10 cellular contexts compared by ENCODE assay signal in genomic region chrX:72169008-72169728, GRCh38. TPM values are rescaled to one million over a fixed set of nuclear protein-coding genes. Genes with fewer than 3 reads are reported as not detected.
DNase-seq lines count a peak whose midpoint lies in the region; ATAC-seq and TF ChIP-seq lines count a peak whose summit lies in the region.
"Had no signal": no experiment of that assay in that cellular context is flagged by ENCODE, and none has a peak within 500 bp of the region (broad histone marks: within the 10 kb centered on the region; RNA-seq: fewer than 3 reads in every experiment).

No MANE protein-coding gene starts in this region.

- TF ChIP-seq CTCF in ascending aorta (IDR thresholded peaks at IDR 0.05) = no peak

- H3K27me3 Mint-ChIP-seq in CD4-positive, CD25-positive, alpha-beta regulatory T cell = peaks cover 11% of the 10 kb centered on the region
- no peaks in the 10 kb centered on the region for H3K27me3 Mint-ChIP-seq in activated naive CD4-positive, alpha-beta T cell treated with anti-CD3 and anti-CD28 coated beads for 36 hours (ENCODE audit: low read depth)
- H3K27me3 Mint-ChIP-seq in memory B cell = no peaks in the 10 kb centered on the region

- peak overlapping the region; percentile 90 to 96 (median 94) for H3K27ac Mint-ChIP-seq in CD4-positive, CD25-positive, alpha-beta regulatory T cell
- H3K27ac Mint-ChIP-seq in activated naive CD4-positive, alpha-beta T cell treated with anti-CD3 and anti-CD28 coated beads for 36 hours = peak overlapping the region; percentile 79
- no peak overlapping the region for H3K27ac Mint-ChIP-seq in memory B cell

- CTCF ChIA-PET in activated naive CD4-positive, alpha-beta T cell treated with anti-CD3 and anti-CD28 coated beads for 36 hours (lab: Charles Lee) = no interaction called here

- H3K27me3 ChIP-seq in CD4-positive, CD25-positive, alpha-beta regulatory T cell (ENCODE audit: control insufficient read depth, insufficient read depth, low read length) = no peaks in the 10 kb centered on the region
- H3K27me3 ChIP-seq in ascending aorta = no peaks in the 10 kb centered on the region

- peak; percentile 25 to 84 (median 72) for DNase-seq in CD4-positive, CD25-positive, alpha-beta regulatory T cell
- DNase-seq in RPMI7951 (ENCODE audit: low read depth) = peak; percentile 79
- peak; percentile 30 for DNase-seq in activated naive CD4-positive, alpha-beta T cell treated with anti-CD3 and anti-CD28 coated beads for 36 hours
- DNase-seq in memory B cell (ENCODE audit: low spot score in 2 of 2) = no peak
- DNase-seq in RKO (ENCODE audit: low spot score) = no peak
- no peak for DNase-seq in ascending aorta (ENCODE audit: low spot score in 2 of 2)
- DNase-seq: DMS53, NCI-H82 had no signal

- ATAC-seq in CD4-positive, CD25-positive, alpha-beta regulatory T cell (ENCODE audit: low read depth in 2 of 2) = peak; percentile 82 to 84
- ATAC-seq in memory B cell (ENCODE audit: low read depth) = peak; percentile 39
- no peak for ATAC-seq in HG03457 (IDR thresholded peaks at IDR 0.05; ENCODE audit: unreplicated experiment)
- ATAC-seq in GM18861 (IDR thresholded peaks at IDR 0.05; ENCODE audit: unreplicated experiment) = no peak

- H3K4me1 Mint-ChIP-seq in CD4-positive, CD25-positive, alpha-beta regulatory T cell = peaks cover 0 to 8% (median 5%) of the 10 kb centered on the region in 4 donors
- H3K4me1 Mint-ChIP-seq in activated naive CD4-positive, alpha-beta T cell treated with anti-CD3 and anti-CD28 coated beads for 36 hours (ENCODE audit: low read depth) = peaks cover 3% of the 10 kb centered on the region
- H3K4me1 Mint-ChIP-seq in memory B cell = no peaks in the 10 kb centered on the region

- no peaks in the 10 kb centered on the region for H3K36me3 ChIP-seq in CD4-positive, CD25-positive, alpha-beta regulatory T cell (ENCODE audit: control insufficient read depth, insufficient read depth, low read length)
- no peaks in the 10 kb centered on the region for H3K36me3 ChIP-seq in ascending aorta

- no peaks in the 10 kb centered on the region for H3K36me3 Mint-ChIP-seq in CD4-positive, CD25-positive, alpha-beta regulatory T cell
- no peaks in the 10 kb centered on the region for H3K36me3 Mint-ChIP-seq in activated naive CD4-positive, alpha-beta T cell treated with anti-CD3 and anti-CD28 coated beads for 36 hours (ENCODE audit: low read depth)
- H3K36me3 Mint-ChIP-seq in memory B cell = no peaks in the 10 kb centered on the region

- H3K4me3 ChIP-seq in CD4-positive, CD25-positive, alpha-beta regulatory T cell (ENCODE audit: low read depth, low read length) = peak overlapping the region; percentile 82
- H3K4me3 ChIP-seq in ascending aorta = no peak overlapping the region

- H3K27ac ChIP-seq in CD4-positive, CD25-positive, alpha-beta regulatory T cell (ENCODE audit: insufficient read depth, low read length, poor library complexity, severe bottlenecking) = peak overlapping the region; percentile 81
- no peak overlapping the region for H3K27ac ChIP-seq in ascending aorta

- no peaks in the 10 kb centered on the region for H3K9me3 ChIP-seq in CD4-positive, CD25-positive, alpha-beta regulatory T cell (ENCODE audit: control insufficient read depth in 2 of 2, low read length in 2 of 2)
- H3K9me3 ChIP-seq in ascending aorta = no peaks in the 10 kb centered on the region

- peak overlapping the region; percentile 84 to 94 (median 86) for H3K4me3 Mint-ChIP-seq in CD4-positive, CD25-positive, alpha-beta regulatory T cell
- peak overlapping the region; percentile 65 for H3K4me3 Mint-ChIP-seq in activated naive CD4-positive, alpha-beta T cell treated with anti-CD3 and anti-CD28 coated beads for 36 hours
- H3K4me3 Mint-ChIP-seq in memory B cell = peak overlapping the region; percentile 41

- H3K4me1 ChIP-seq in CD4-positive, CD25-positive, alpha-beta regulatory T cell (ENCODE audit: control insufficient read depth, insufficient read depth, low read length, poor library complexity, severe bottlenecking) = no peaks in the 10 kb centered on the region
- H3K4me1 ChIP-seq in ascending aorta = no peaks in the 10 kb centered on the region

- no peaks in the 10 kb centered on the region for H3K9me3 Mint-ChIP-seq in CD4-positive, CD25-positive, alpha-beta regulatory T cell
- H3K9me3 Mint-ChIP-seq in activated naive CD4-positive, alpha-beta T cell treated with anti-CD3 and anti-CD28 coated beads for 36 hours = no peaks in the 10 kb centered on the region
- H3K9me3 Mint-ChIP-seq in memory B cell = no peaks in the 10 kb centered on the region

- intact Hi-C loops in activated naive CD4-positive, alpha-beta T cell treated with anti-CD3 and anti-CD28 coated beads for 36 hours (cut with micrococcal nuclease) = loop anchor here (1.0 kb wide), 1 partner anchor 12 kb away; the partner anchor contains the start of gene PIN4
- intact Hi-C loops in ascending aorta (cut with DNase I) = no loop called here

RNA-seq across cellular contexts. Expression of gene PIN4, which starts 12.4 kb away (rescaled TPM):
- total RNA-seq in CD4-positive, CD25-positive, alpha-beta regulatory T cell = 2.6 TPM
- 10 to 100 TPM; 26.6 to 36.5 (median 31.3) TPM for polyA plus RNA-seq in CD4-positive, CD25-positive, alpha-beta regulatory T cell
- total RNA-seq in RPMI7951 (2014; rRNA removed; shearing (Covaris generic)) = 33.8 and 36.6 TPM in 2 replicates
- total RNA-seq in activated naive CD4-positive, alpha-beta T cell treated with anti-CD3 and anti-CD28 coated beads for 36 hours = 1 to 10 TPM; 5.6 to 8.0 TPM
- total RNA-seq in ascending aorta = 3.6 TPM

RNA-seq across cellular contexts. Expression of gene RTL5, which starts 37.5 kb away (rescaled TPM):
- 1.1 TPM for total RNA-seq in CD4-positive, CD25-positive, alpha-beta regulatory T cell
- under 1 TPM in 2 of 4 donors, not detected in 2; 0.05 to 0.09 TPM for polyA plus RNA-seq in CD4-positive, CD25-positive, alpha-beta regulatory T cell
- total RNA-seq in RPMI7951 (2014; rRNA removed; shearing (Covaris generic)) = 0.78 and 1.2 TPM in 2 replicates
- total RNA-seq in activated naive CD4-positive, alpha-beta T cell treated with anti-CD3 and anti-CD28 coated beads for 36 hours = under 1 TPM; 0.10 TPM
- total RNA-seq in ascending aorta = 17.1 TPM

Comparison
In these comparisons a context has a peak if more than half of its experiments do, and no peak if none do; other contexts are left out.
1. ATAC-seq: peak in CD4-positive, CD25-positive, alpha-beta regulatory T cell (2 of 2) and memory B cell (single experiment); none in HG03457 (single experiment) and GM18861 (single experiment).
2. DNase-seq: peak in CD4-positive, CD25-positive, alpha-beta regulatory T cell (3 of 3), RPMI7951 (single experiment) and activated naive CD4-positive, alpha-beta T cell treated with anti-CD3 and anti-CD28 coated beads for 36 hours (single experiment); none in memory B cell (0 of 2), RKO (single experiment) and ascending aorta (0 of 2).
3. Peak in every context shown above with its lines, with median percentiles within 50 percentile points of each other: H3K4me3 Mint-ChIP-seq.